Comparison of ENCODE assay signal across 13 cellular contexts in genomic region chr1:234541281-234541975, GRCh38.
DNase-seq lines count a peak whose midpoint lies in the region; ATAC-seq, FAIRE-seq and TF ChIP-seq lines count a peak whose summit lies in the region.
"Had no signal": no experiment of that assay in that cellular context is flagged by ENCODE, and none has a peak within 500 bp of the region (broad histone marks: within the 10 kb centered on the region; RNA-seq: fewer than 3 reads in every experiment).

No MANE protein-coding gene starts in this region.

- TF ChIP-seq POLR2A in IMR-90 (IDR thresholded peaks at IDR 0.05; ENCODE audit: low read depth, low read length) (no peak), prostate gland (IDR thresholded peaks at IDR 0.05) (no peak)

- in situ Hi-C loops in IMR-90 (cut with MboI; ENCODE audit: low sequenced_read_pairs), result no loop called here

- H3K36me3 ChIP-seq in IMR-90 (ENCODE audit: control insufficient read depth, insufficient read depth, low read length), result no peaks in the 10 kb centered on the region
- no peaks in the 10 kb centered on the region for H3K36me3 ChIP-seq in prostate gland

- POLR2A ChIA-PET in IMR-90 (lab: Charles Lee; ENCODE audit: unreplicated experiment), result no interaction called here

- H2BK120ac ChIP-seq in IMR-90 (ENCODE audit: low read depth, low read length), result no peak overlapping the region

- H3K4ac ChIP-seq in IMR-90 (ENCODE audit: low read depth, low read length), result no peak overlapping the region; the same call in 1 of the 2 replicates

- H3K4me1 ChIP-seq in IMR-90 (ENCODE audit: control insufficient read depth, insufficient read depth, low read length) (peaks cover 21% of the 10 kb centered on the region), prostate gland (replicated peaks) (peaks cover 21% of the 10 kb centered on the region)

- BruUV-seq in IMR-90 (replicated peaks; lab: Mats Ljungman, UMichigan), result no TSS peak

- H2AK5ac ChIP-seq in IMR-90 (ENCODE audit: low read depth, low read length), result 0 out of 2 replicates have a peak overlapping the region, but pooled peaks have one; percentile 35

- no peaks in the 10 kb centered on the region for H3K79me1 ChIP-seq in IMR-90 (ENCODE audit: low read depth in 1 of 2, low read length in 2 of 2)

- no peak overlapping the region for H3K27ac Mint-ChIP-seq in immature natural killer cell
- H3K27ac Mint-ChIP-seq: activated T-cell treated with anti-CD3 and anti-CD28 coated beads, Interleukin-2, amount 50 U/mL, for 24 hours; memory B cell had no signal

- no peaks in the 10 kb centered on the region for H3K4me1 Mint-ChIP-seq in immature natural killer cell

- H4K91ac ChIP-seq in IMR-90 (ENCODE audit: insufficient read depth, low read depth, low read length), result no peak overlapping the region

- 60% methylated on average over 1 of the region's 5 CpGs; no CpG with 5 or more reads in 1 of the 2 experiments for WGBS in IMR-90 (ENCODE audit: extremely low coverage in 2 of 2, insufficient read length in 1 of 2), 2 experiments
- WGBS in prostate gland, result 72% methylated on average over 5 of the region's 5 CpGs

- H3K36me3 Mint-ChIP-seq in immature natural killer cell, result no peaks in the 10 kb centered on the region
- H3K36me3 Mint-ChIP-seq: memory B cell had no signal

- no peak overlapping the region for H3K4me3 Mint-ChIP-seq in immature natural killer cell
- H3K4me3 Mint-ChIP-seq: activated T-cell treated with anti-CD3 and anti-CD28 coated beads, Interleukin-2, amount 50 U/mL, for 24 hours; memory B cell had no signal

- H3K56ac ChIP-seq in IMR-90 (ENCODE audit: extremely low read depth, insufficient read depth, low read length), result no peak overlapping the region

- H3K27me3 ChIP-seq in IMR-90 (ENCODE audit: control insufficient read depth, insufficient read depth, low read length) (no peaks in the 10 kb centered on the region; the same call in 1 of the 2 replicates), prostate gland (replicated peaks; ENCODE audit: insufficient read depth) (no peaks in the 10 kb centered on the region)

- H3K27ac ChIP-seq in C4-2B, result peak overlapping the region; percentile 36
- H3K27ac ChIP-seq in IMR-90 (ENCODE audit: insufficient read depth, low read length), result no peak overlapping the region
- H3K27ac ChIP-seq in epithelial cell of prostate, result peak overlapping the region; percentile 44
- peak overlapping the region; percentile 82 to 91 for H3K27ac ChIP-seq in prostate gland

- no peak overlapping the region for H4K8ac ChIP-seq in IMR-90 (ENCODE audit: low read depth in 2 of 2, low read length in 2 of 2)

- H3K9ac ChIP-seq in IMR-90 (ENCODE audit: low read depth, low read length), result no peak overlapping the region

- H2AK9ac ChIP-seq in IMR-90 (replicated peaks; ENCODE audit: low read depth, low read length, poor library complexity), result no peak overlapping the region

- TF ChIP-seq CTCF in C4-2B (conservative IDR thresholded peaks at IDR 0.05) (no peak), IMR-90 (conservative IDR thresholded peaks at IDR 0.05; ENCODE audit: low read depth, low read length) (no peak), prostate gland (IDR thresholded peaks at IDR 0.05) (no peak)

- H3K9me3 Mint-ChIP-seq in immature natural killer cell, result no peaks in the 10 kb centered on the region
- H3K9me3 Mint-ChIP-seq: activated T-cell treated with anti-CD3 and anti-CD28 coated beads, Interleukin-2, amount 50 U/mL, for 24 hours; memory B cell had no signal

- no peak overlapping the region for H3K14ac ChIP-seq in IMR-90 (replicated peaks; ENCODE audit: low read depth, low read length)

- H3K23ac ChIP-seq in IMR-90 (ENCODE audit: low read depth, low read length), result no peak overlapping the region

- no peak overlapping the region for H3K4me2 ChIP-seq in IMR-90 (ENCODE audit: low read depth, low read length)

- H2BK5ac ChIP-seq in IMR-90 (ENCODE audit: low read depth, low read length, poor library complexity, severe bottlenecking), result no peak overlapping the region

- peak; percentile 62 for DNase-seq in IMR-90
- DNase-seq in epithelial cell of prostate (ENCODE audit: low read depth, low spot score), result no peak
- no peak for DNase-seq in prostate gland (ENCODE audit: low spot score)
- DNase-seq in immature natural killer cell, result no peak
- DNase-seq in urothelium cell line (ENCODE audit: low spot score), result no peak
- DNase-seq: activated T-cell treated with anti-CD3 and anti-CD28 coated beads, Interleukin-2, amount 50 U/mL, for 24 hours; Calu3; Karpas-422; NCI-H2227 treated with DMSO at 0.1 percent for 48 hours had no signal

- no peak for FAIRE-seq in urothelium cell line (lab: Jason Lieb, UNC)

- H2BK15ac ChIP-seq in IMR-90 (ENCODE audit: low read depth, low read length), result no peak overlapping the region

- H2AFZ ChIP-seq in IMR-90 (replicated peaks; ENCODE audit: low read length, poor library complexity), result no peak overlapping the region

- H3K9me3 ChIP-seq in IMR-90 (ENCODE audit: control insufficient read depth, insufficient read depth, low read length) (no peaks in the 10 kb centered on the region), prostate gland (no peaks in the 10 kb centered on the region)

- peaks cover 16% of the 10 kb centered on the region for H3K9me1 ChIP-seq in IMR-90 (ENCODE audit: insufficient read depth, low read length)

- no peak overlapping the region for H2BK20ac ChIP-seq in IMR-90 (ENCODE audit: low read depth, low read length)

- no peak for TF ChIP-seq RAD21 in IMR-90 (IDR thresholded peaks at IDR 0.05; ENCODE audit: low read length)

- intact Hi-C loops in IMR-90 (cut with micrococcal nuclease) (no loop called here), prostate gland (cut with DNase I) (no loop called here)

- H3K4me3 ChIP-seq in IMR-90 (ENCODE audit: insufficient read depth, low read depth, low read length) (no peak overlapping the region), prostate gland (no peak overlapping the region)

- H4K20me1 ChIP-seq in IMR-90 (ENCODE audit: insufficient read depth, low read length), result no peaks in the 10 kb centered on the region

- CTCF ChIA-PET in IMR-90 (lab: Yijun Ruan, JAX), result no interaction called here

- H3K27me3 Mint-ChIP-seq in immature natural killer cell (ENCODE audit: low read depth in 3 of 3), result peaks cover 3 to 4% (median 3%) of the 10 kb centered on the region in 3 donors
- H3K27me3 Mint-ChIP-seq: activated T-cell treated with anti-CD3 and anti-CD28 coated beads, Interleukin-2, amount 50 U/mL, for 24 hours had no signal

- dilution Hi-C loops in IMR-90 (cut with HindIII; ENCODE audit: low sequenced_read_pairs, unreplicated experiment), result no loop called here

- H3K18ac ChIP-seq in IMR-90 (ENCODE audit: low read depth, low read length), result no peak overlapping the region

- no peak overlapping the region for H4K5ac ChIP-seq in IMR-90 (ENCODE audit: low read depth, low read length)

- ATAC-seq in IMR-90 (ENCODE audit: low read depth), result no peak
- no peak for ATAC-seq in HG02973 (IDR thresholded peaks at IDR 0.05; ENCODE audit: unreplicated experiment)
- ATAC-seq: Panc1 had no signal

TF ChIP-seq in IMR-90, 13 proteins besides CTCF, POLR2A, EP300 and RAD21:
- TF ChIP-seq FOS (IDR thresholded peaks at IDR 0.05; ENCODE audit: low read depth, low read length) (0 out of 2 replicates have a peak, but pooled peaks have one; percentile 47), CEBPB (IDR thresholded peaks at IDR 0.05; ENCODE audit: low read depth, low read length) (peak; percentile 55), USF2 (IDR thresholded peaks at IDR 0.05; ENCODE audit: low read depth, low read length) (no peak)
TF ChIP-seq in IMR-90: peak in this region for 2.
